ENCODE assay signal across 22 cellular contexts in the genomic region with DNA sequence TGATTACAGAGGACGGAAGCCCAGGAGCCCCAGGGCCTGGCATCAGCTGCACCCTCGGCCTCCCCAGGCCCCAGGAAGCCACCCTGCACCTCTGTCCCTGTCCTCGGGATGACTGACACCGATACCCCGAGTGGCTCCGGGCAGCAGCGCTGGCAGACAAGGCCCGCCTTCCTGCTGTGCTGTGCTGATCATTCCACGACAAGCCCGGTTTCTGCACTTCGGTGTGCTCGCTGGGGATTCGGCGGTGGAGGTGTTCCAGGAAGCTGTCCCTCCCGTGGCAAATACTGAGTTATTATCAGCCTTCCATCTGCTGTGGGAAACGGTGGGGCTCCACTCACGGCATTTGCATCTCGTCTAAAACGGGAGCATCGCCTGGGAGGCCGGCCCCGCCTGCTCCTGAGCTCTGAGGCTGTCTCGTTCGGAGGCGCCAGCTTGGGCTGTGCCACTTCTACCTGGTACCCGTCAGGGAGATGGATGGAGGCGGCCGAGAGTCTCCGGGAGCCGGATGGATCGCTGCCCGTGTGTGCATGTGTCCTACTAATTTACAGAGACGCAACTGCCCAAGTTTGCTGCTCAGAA.
DNase-seq lines count a peak whose midpoint lies in the region; ATAC-seq and TF ChIP-seq lines count a peak whose summit lies in the region.
"Had no signal": no experiment of that assay in that cellular context is flagged by ENCODE, and none has a peak within 500 bp of the region (broad histone marks: within the 10 kb centered on the region; RNA-seq: fewer than 3 reads in every experiment).

No MANE protein-coding gene starts in this region.

- no peak overlapping the region for H3K23ac ChIP-seq in H9 (ENCODE audit: insufficient read length, low read depth, low read length)

- H3K27ac ChIP-seq in SK-N-SH (ENCODE audit: low read depth in 2 of 2, low read length in 1 of 2) (no peak overlapping the region), H9 (ENCODE audit: insufficient read length, low read depth, low read length) (no peak overlapping the region), transverse colon (no peak overlapping the region)
- H3K27ac ChIP-seq: BLaER1 had no signal

- no peak for TF ChIP-seq RAD21 in SK-N-SH (IDR thresholded peaks at IDR 0.05; ENCODE audit: low read length)

- peaks cover 6% of the 10 kb centered on the region for H3K27me3 Mint-ChIP-seq in H9 (ENCODE audit: low read depth)

- H3K14ac ChIP-seq in H9 (ENCODE audit: insufficient read depth, low read length), result no peak overlapping the region

- H3K56ac ChIP-seq in H9 (ENCODE audit: insufficient read length, low read depth, low read length), result no peak overlapping the region

- POLR2A ChIA-PET in SK-N-SH (lab: Yijun Ruan, JAX), result no interaction called here

- H3K27me3 ChIP-seq in SK-N-SH (ENCODE audit: insufficient read depth) (0 out of 2 replicates have a peak, but pooled peaks cover 6% of the 10 kb centered on the region), H9 (ENCODE audit: insufficient read depth, low read length) (no peaks in the 10 kb centered on the region), transverse colon (peaks cover 26% of the 10 kb centered on the region)

- no peak overlapping the region for H2AK5ac ChIP-seq in H9 (ENCODE audit: insufficient read length, low read length)

- no peak overlapping the region for H2BK120ac ChIP-seq in H9 (ENCODE audit: low read depth, low read length, poor library complexity, severe bottlenecking)

- no peak overlapping the region for H4K8ac ChIP-seq in H9 (replicated peaks; ENCODE audit: insufficient read length, low read depth, low read length)

- DNase-seq in SK-N-SH (peak; percentile 39), H9 (peak; percentile 22), iPS-NIHi7 (ENCODE audit: extremely low spot score) (peak; percentile 2), posterior vena cava (ENCODE audit: low spot score) (peak; percentile 82), transverse colon (no peak)
- DNase-seq: activated CD4-positive, alpha-beta T cell treated with anti-CD3 and anti-CD28 coated beads, Interleukin-2, amount 50 U/mL, for 48 hours; activated naive CD8-positive, alpha-beta T cell treated with anti-CD3 and anti-CD28 coated beads, Interleukin-2, amount 10 ng/mL, durations not matched to agents 7 days and 5 days; Caco-2; HCEC 1CT; Karpas-422; left colon; mucosa of descending colon; NCI-H2029; OCI-M1; SHP77 treated with DMSO at 0.1 percent for 48 hours; stimulated activated CD4-positive, alpha-beta T cell treated with anti-CD3 and anti-CD28 coated beads, Interleukin-15, amount 100 ng/mL, for 24 hours; T-helper 1 cell had no signal

- no peaks in the 10 kb centered on the region for H3K9me3 Mint-ChIP-seq in H9
- H3K9me3 Mint-ChIP-seq: activated naive CD8-positive, alpha-beta T cell treated with anti-CD3 and anti-CD28 coated beads, Interleukin-2, amount 10 ng/mL, durations not matched to agents 7 days and 5 days; neural crest cell had no signal

- no peak overlapping the region for H3K4me3 Mint-ChIP-seq in H9
- H3K4me3 Mint-ChIP-seq: activated naive CD8-positive, alpha-beta T cell treated with anti-CD3 and anti-CD28 coated beads, Interleukin-2, amount 10 ng/mL, durations not matched to agents 7 days and 5 days; neural crest cell had no signal

- no peak overlapping the region for H3K18ac ChIP-seq in H9 (ENCODE audit: insufficient read length, low read depth, low read length)

- TF ChIP-seq POLR2A in transverse colon (IDR thresholded peaks at IDR 0.05), result no peak

- H3K36me3 ChIP-seq in SK-N-SH (replicated peaks in 1 of 2; ENCODE audit: control insufficient read depth in 1 of 2, insufficient read depth in 2 of 2, low read length in 1 of 2) (no peaks in the 10 kb centered on the region), transverse colon (no peaks in the 10 kb centered on the region)
- H3K36me3 ChIP-seq: BLaER1 had no signal

- H3K4me3 ChIP-seq in SK-N-SH (ENCODE audit: low read depth in 2 of 2, low read length in 1 of 2) (no peak overlapping the region; a peak in 1 of 4 replicates), transverse colon (no peak overlapping the region)
- H3K4me3 ChIP-seq: BLaER1, mucosa of descending colon had no signal

- TF ChIP-seq CTCF in SK-N-SH (IDR thresholded peaks at IDR 0.05) (no peak), H9 (conservative IDR thresholded peaks at IDR 0.05) (no peak), transverse colon (IDR thresholded peaks at IDR 0.05) (no peak)

- TF ChIP-seq EP300 in SK-N-SH (IDR thresholded peaks at IDR 0.05; ENCODE audit: borderline replicate concordance in 1 of 2, low read depth in 1 of 2, low read length in 1 of 2), result no peak
- TF ChIP-seq EP300 in transverse colon (IDR thresholded peaks at IDR 0.05; ENCODE audit: low read depth), result no peak

- in situ Hi-C loops in transverse colon (cut with MboI; ENCODE audit: low pct_ligation_motif_present in 1 of 4, low pct_unique_long_range_greater_than_20kb in 1 of 4, low sequenced_read_pairs in 3 of 4), result no loop called here

- H3K79me2 ChIP-seq in SK-N-SH (ENCODE audit: insufficient read depth), result no peaks in the 10 kb centered on the region
- no peaks in the 10 kb centered on the region for H3K79me2 ChIP-seq in H9 (ENCODE audit: insufficient read depth, low read length)

- CTCF ChIA-PET in SK-N-SH (lab: Yijun Ruan, JAX), result interaction anchor here (0.8 to 1.4 kb wide), 2 partner anchors 275 to 311 kb away, joined by 3 to 4 read pairs; no protein-coding TSS in a partner anchor

- H2BK5ac ChIP-seq in H9 (ENCODE audit: insufficient read length, low read length), result no peak overlapping the region

- no peak overlapping the region for H2AFZ ChIP-seq in SK-N-SH (ENCODE audit: low read depth)
- H2AFZ ChIP-seq in H9 (ENCODE audit: low read length), result no peak overlapping the region

- no peak overlapping the region for H3K9ac ChIP-seq in SK-N-SH
- H3K9ac ChIP-seq in H9 (ENCODE audit: extremely low read depth, insufficient read length, low read length), result no peak overlapping the region
- H3K9ac ChIP-seq: BLaER1 had no signal

- peaks cover 0 to 3% of the 10 kb centered on the region in 2 experiments; a peak in 1 of 4 replicates for H3K4me1 ChIP-seq in SK-N-SH (ENCODE audit: control insufficient read depth in 1 of 2, insufficient read depth in 2 of 2, low read depth in 1 of 2, low read length in 1 of 2)
- H3K4me1 ChIP-seq in H9 (ENCODE audit: insufficient read depth, low read length), result no peaks in the 10 kb centered on the region
- no peaks in the 10 kb centered on the region for H3K4me1 ChIP-seq in transverse colon
- H3K4me1 ChIP-seq: Caco-2 had no signal

- no peak overlapping the region for H3T11ph ChIP-seq in H9 (ENCODE audit: low read length)

- H3K4me2 ChIP-seq in SK-N-SH (no peak overlapping the region), H9 (ENCODE audit: insufficient read depth, insufficient read length, low read length) (no peak overlapping the region)
- H3K4me2 ChIP-seq: BLaER1 had no signal

- H4K5ac ChIP-seq in H9 (ENCODE audit: insufficient read length, low read depth, low read length), result no peak overlapping the region

- no peaks in the 10 kb centered on the region for H3K23me2 ChIP-seq in H9 (ENCODE audit: insufficient read length, low read depth, low read length, poor library complexity, severe bottlenecking)

- H3K4ac ChIP-seq in H9 (ENCODE audit: low read depth, low read length), result no peak overlapping the region

- H3K9me2 ChIP-seq in SK-N-SH, result no peaks in the 10 kb centered on the region

- no peaks in the 10 kb centered on the region for H3K79me1 ChIP-seq in H9 (ENCODE audit: insufficient read depth, low read depth, low read length, poor library complexity, severe bottlenecking)

- H3K4me1 Mint-ChIP-seq in H9, result no peaks in the 10 kb centered on the region
- H3K4me1 Mint-ChIP-seq: activated naive CD8-positive, alpha-beta T cell treated with anti-CD3 and anti-CD28 coated beads, Interleukin-2, amount 10 ng/mL, durations not matched to agents 7 days and 5 days; neural crest cell had no signal

- no peak overlapping the region for H2BK12ac ChIP-seq in H9 (ENCODE audit: insufficient read length, low read depth, low read length)

- H3K9me3 ChIP-seq in SK-N-SH (no peaks in the 10 kb centered on the region), H9 (ENCODE audit: control insufficient read depth, low read depth, low read length) (no peaks in the 10 kb centered on the region), transverse colon (no peaks in the 10 kb centered on the region)
- H3K9me3 ChIP-seq: Caco-2, mucosa of descending colon had no signal

- no peaks in the 10 kb centered on the region for H3K36me3 Mint-ChIP-seq in H9 (ENCODE audit: insufficient read depth in 1 of 3, low read depth in 3 of 3)
- H3K36me3 Mint-ChIP-seq: activated naive CD8-positive, alpha-beta T cell treated with anti-CD3 and anti-CD28 coated beads, Interleukin-2, amount 10 ng/mL, durations not matched to agents 7 days and 5 days had no signal

- H2BK15ac ChIP-seq in H9 (ENCODE audit: low read depth, low read length), result no peak overlapping the region

- no peaks in the 10 kb centered on the region for H4K20me1 ChIP-seq in SK-N-SH (ENCODE audit: insufficient read depth)
- no peaks in the 10 kb centered on the region for H4K20me1 ChIP-seq in H9 (ENCODE audit: control insufficient read depth, insufficient read depth, insufficient read length)
- H4K20me1 ChIP-seq: BLaER1 had no signal

- H3F3A ChIP-seq in SK-N-SH (replicated peaks; ENCODE audit: insufficient read depth), result no peaks in the 10 kb centered on the region

- H3K27ac Mint-ChIP-seq in H9, result no peak overlapping the region
- H3K27ac Mint-ChIP-seq: activated naive CD8-positive, alpha-beta T cell treated with anti-CD3 and anti-CD28 coated beads, Interleukin-2, amount 10 ng/mL, durations not matched to agents 7 days and 5 days had no signal

- no peak overlapping the region for H4K91ac ChIP-seq in H9 (ENCODE audit: insufficient read length, low read depth, low read length)

- ATAC-seq in SK-N-SH treated with all-trans-retinoic acid at 6 μM for 48 hours, result no peak
- no peak for ATAC-seq in GM21737 (IDR thresholded peaks at IDR 0.05; ENCODE audit: unreplicated experiment)
- ATAC-seq in HG02678 (IDR thresholded peaks at IDR 0.05; ENCODE audit: unreplicated experiment), result no peak
- ATAC-seq: left colon, mucosa of descending colon had no signal

- intact Hi-C loops in posterior vena cava (cut with DNase I), result no loop called here
- intact Hi-C loops in transverse colon (cut with DNase I; ENCODE audit: low total_unique reads), result no loop called here

- H2BK20ac ChIP-seq in H9 (ENCODE audit: low read depth, low read length, poor library complexity, severe bottlenecking), result no peak overlapping the region

- 4% methylated on average over 15 of the region's 33 CpGs for WGBS in SK-N-SH (ENCODE audit: low lambda C conversion rate)
- no CpG with 5 or more reads among the region's 33 CpGs for WGBS in H9 (ENCODE audit: extremely low coverage, insufficient read length, low lambda C conversion rate)
- 82% methylated on average over 32 of the region's 33 CpGs; no CpG with 5 or more reads in 1 of the 2 donors for WGBS in transverse colon (ENCODE audit: low coverage in 1 of 2), 2 donors

TF ChIP-seq in SK-N-SH, 30 proteins besides CTCF, POLR2A, EP300 and RAD21:
- TF ChIP-seq NRF1 (IDR thresholded peaks at IDR 0.05; ENCODE audit: low read depth, low read length), result no peak
- no peak for TF ChIP-seq FOXJ3 (CRISPR knock-in tag; IDR thresholded peaks at IDR 0.05)
- no peak for TF ChIP-seq FOXM1 (IDR thresholded peaks at IDR 0.05; ENCODE audit: low read depth)

TF ChIP-seq in SK-N-SH treated with all-trans-retinoic acid at 6 μM for 48 hours, 23 proteins besides CTCF, POLR2A, EP300 and RAD21 (continues in another document):
- no peak for TF ChIP-seq ZNF565 (CRISPR knock-in tag; conservative IDR thresholded peaks at IDR 0.05; ENCODE audit: low read depth)
